1 cellular context compared by ENCODE assay signal in genomic region chr9:105251733-105252404, GRCh38.
TF ChIP-seq lines count a peak whose summit lies in the region.

No MANE protein-coding gene starts in this region.

TF ChIP-seq in HepG2, 621 proteins besides CTCF, POLR2A, EP300 and RAD21 (continued from another document and continues in another):
- no peak for TF ChIP-seq ZNF503 (CRISPR knock-in tag; IDR thresholded peaks at IDR 0.05)
- no peak for TF ChIP-seq MEIS2 (CRISPR knock-in tag; IDR thresholded peaks at IDR 0.05)
- no peak for TF ChIP-seq TFDP2 (CRISPR knock-in tag; IDR thresholded peaks at IDR 0.05)
- TF ChIP-seq BRF2 (CRISPR knock-in tag; IDR thresholded peaks at IDR 0.05), result no peak
- no peak for TF ChIP-seq YY1 (IDR thresholded peaks at IDR 0.05; ENCODE audit: insufficient read depth, insufficient replicate concordance, low read depth, low read length)
- TF ChIP-seq ZNF790 (CRISPR knock-in tag; IDR thresholded peaks at IDR 0.05; ENCODE audit: borderline replicate concordance), result no peak
- TF ChIP-seq TBP (CRISPR knock-in tag; IDR thresholded peaks at IDR 0.05), result no peak
- no peak for TF ChIP-seq SMAD9 (CRISPR knock-in tag; IDR thresholded peaks at IDR 0.05)
- no peak for TF ChIP-seq HDAC6 (IDR thresholded peaks at IDR 0.05; ENCODE audit: low read depth, low read length)
- TF ChIP-seq, protein P1, sequence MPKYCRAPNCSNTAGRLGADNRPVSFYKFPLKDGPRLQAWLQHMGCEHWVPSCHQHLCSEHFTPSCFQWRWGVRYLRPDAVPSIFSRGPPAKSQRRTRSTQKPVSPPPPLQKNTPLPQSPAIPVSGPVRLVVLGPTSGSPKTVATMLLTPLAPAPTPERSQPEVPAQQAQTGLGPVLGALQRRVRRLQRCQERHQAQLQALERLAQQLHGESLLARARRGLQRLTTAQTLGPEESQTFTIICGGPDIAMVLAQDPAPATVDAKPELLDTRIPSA (CRISPR knock-in tag; IDR thresholded peaks at IDR 0.05; ENCODE audit: borderline replicate concordance), result no peak
- TF ChIP-seq ZC3H4 (CRISPR knock-in tag; IDR thresholded peaks at IDR 0.05; ENCODE audit: borderline replicate concordance), result no peak
- TF ChIP-seq SAP130 (CRISPR knock-in tag; IDR thresholded peaks at IDR 0.05; ENCODE audit: low read depth), result peak; percentile 83
- TF ChIP-seq AKAP8 (CRISPR knock-in tag; IDR thresholded peaks at IDR 0.05), result no peak
- TF ChIP-seq ZNF263 (CRISPR knock-in tag; IDR thresholded peaks at IDR 0.05), result no peak
- TF ChIP-seq TOE1 (CRISPR knock-in tag; IDR thresholded peaks at IDR 0.05), result no peak
- no peak for TF ChIP-seq ZNF337 (CRISPR knock-in tag; IDR thresholded peaks at IDR 0.05; ENCODE audit: borderline replicate concordance, low read depth)
- TF ChIP-seq, protein P2, sequence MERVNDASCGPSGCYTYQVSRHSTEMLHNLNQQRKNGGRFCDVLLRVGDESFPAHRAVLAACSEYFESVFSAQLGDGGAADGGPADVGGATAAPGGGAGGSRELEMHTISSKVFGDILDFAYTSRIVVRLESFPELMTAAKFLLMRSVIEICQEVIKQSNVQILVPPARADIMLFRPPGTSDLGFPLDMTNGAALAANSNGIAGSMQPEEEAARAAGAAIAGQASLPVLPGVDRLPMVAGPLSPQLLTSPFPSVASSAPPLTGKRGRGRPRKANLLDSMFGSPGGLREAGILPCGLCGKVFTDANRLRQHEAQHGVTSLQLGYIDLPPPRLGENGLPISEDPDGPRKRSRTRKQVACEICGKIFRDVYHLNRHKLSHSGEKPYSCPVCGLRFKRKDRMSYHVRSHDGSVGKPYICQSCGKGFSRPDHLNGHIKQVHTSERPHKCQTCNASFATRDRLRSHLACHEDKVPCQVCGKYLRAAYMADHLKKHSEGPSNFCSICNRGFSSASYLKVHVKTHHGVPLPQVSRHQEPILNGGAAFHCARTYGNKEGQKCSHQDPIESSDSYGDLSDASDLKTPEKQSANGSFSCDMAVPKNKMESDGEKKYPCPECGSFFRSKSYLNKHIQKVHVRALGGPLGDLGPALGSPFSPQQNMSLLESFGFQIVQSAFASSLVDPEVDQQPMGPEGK (CRISPR knock-in tag; IDR thresholded peaks at IDR 0.05), result no peak
- no peak for TF ChIP-seq ZNF30 (CRISPR knock-in tag; IDR thresholded peaks at IDR 0.05)
- no peak for TF ChIP-seq ZNF570 (CRISPR knock-in tag; IDR thresholded peaks at IDR 0.05; ENCODE audit: borderline replicate concordance)
- TF ChIP-seq SP4 (CRISPR knock-in tag; IDR thresholded peaks at IDR 0.05), result no peak
- peak; percentile 53; the same call in 1 of the 2 replicates for TF ChIP-seq CEBPB (IDR thresholded peaks at IDR 0.05; ENCODE audit: borderline replicate concordance, low read depth, low read length)
- TF ChIP-seq, protein P3, sequence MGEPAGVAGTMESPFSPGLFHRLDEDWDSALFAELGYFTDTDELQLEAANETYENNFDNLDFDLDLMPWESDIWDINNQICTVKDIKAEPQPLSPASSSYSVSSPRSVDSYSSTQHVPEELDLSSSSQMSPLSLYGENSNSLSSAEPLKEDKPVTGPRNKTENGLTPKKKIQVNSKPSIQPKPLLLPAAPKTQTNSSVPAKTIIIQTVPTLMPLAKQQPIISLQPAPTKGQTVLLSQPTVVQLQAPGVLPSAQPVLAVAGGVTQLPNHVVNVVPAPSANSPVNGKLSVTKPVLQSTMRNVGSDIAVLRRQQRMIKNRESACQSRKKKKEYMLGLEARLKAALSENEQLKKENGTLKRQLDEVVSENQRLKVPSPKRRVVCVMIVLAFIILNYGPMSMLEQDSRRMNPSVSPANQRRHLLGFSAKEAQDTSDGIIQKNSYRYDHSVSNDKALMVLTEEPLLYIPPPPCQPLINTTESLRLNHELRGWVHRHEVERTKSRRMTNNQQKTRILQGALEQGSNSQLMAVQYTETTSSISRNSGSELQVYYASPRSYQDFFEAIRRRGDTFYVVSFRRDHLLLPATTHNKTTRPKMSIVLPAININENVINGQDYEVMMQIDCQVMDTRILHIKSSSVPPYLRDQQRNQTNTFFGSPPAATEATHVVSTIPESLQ (CRISPR knock-in tag; conservative IDR thresholded peaks at IDR 0.05), result no peak
- TF ChIP-seq SNAI1 (CRISPR knock-in tag; IDR thresholded peaks at IDR 0.05; ENCODE audit: borderline replicate concordance), result no peak
- TF ChIP-seq ZNF292 (CRISPR knock-in tag; IDR thresholded peaks at IDR 0.05; ENCODE audit: borderline replicate concordance, low read depth), result peak; percentile 58; the same call in 1 of the 2 replicates
- no peak for TF ChIP-seq ZNF672 (CRISPR knock-in tag; IDR thresholded peaks at IDR 0.05)
- 0 out of 2 replicates have a peak, but pooled peaks have one; percentile 23 for TF ChIP-seq ATF1 (CRISPR knock-in tag; IDR thresholded peaks at IDR 0.05)
- no peak for TF ChIP-seq ZNF703 (CRISPR knock-in tag; IDR thresholded peaks at IDR 0.05; ENCODE audit: borderline replicate concordance)
- TF ChIP-seq DR1 (CRISPR knock-in tag; IDR thresholded peaks at IDR 0.05), result no peak
- no peak for TF ChIP-seq TMF1 (CRISPR knock-in tag; IDR thresholded peaks at IDR 0.05; ENCODE audit: low read depth)
- no peak for TF ChIP-seq LBX2 (CRISPR knock-in tag; IDR thresholded peaks at IDR 0.05; ENCODE audit: borderline replicate concordance)
- TF ChIP-seq JARID2 (CRISPR knock-in tag; IDR thresholded peaks at IDR 0.05; ENCODE audit: insufficient replicate concordance), result no peak
- TF ChIP-seq, protein P4, sequence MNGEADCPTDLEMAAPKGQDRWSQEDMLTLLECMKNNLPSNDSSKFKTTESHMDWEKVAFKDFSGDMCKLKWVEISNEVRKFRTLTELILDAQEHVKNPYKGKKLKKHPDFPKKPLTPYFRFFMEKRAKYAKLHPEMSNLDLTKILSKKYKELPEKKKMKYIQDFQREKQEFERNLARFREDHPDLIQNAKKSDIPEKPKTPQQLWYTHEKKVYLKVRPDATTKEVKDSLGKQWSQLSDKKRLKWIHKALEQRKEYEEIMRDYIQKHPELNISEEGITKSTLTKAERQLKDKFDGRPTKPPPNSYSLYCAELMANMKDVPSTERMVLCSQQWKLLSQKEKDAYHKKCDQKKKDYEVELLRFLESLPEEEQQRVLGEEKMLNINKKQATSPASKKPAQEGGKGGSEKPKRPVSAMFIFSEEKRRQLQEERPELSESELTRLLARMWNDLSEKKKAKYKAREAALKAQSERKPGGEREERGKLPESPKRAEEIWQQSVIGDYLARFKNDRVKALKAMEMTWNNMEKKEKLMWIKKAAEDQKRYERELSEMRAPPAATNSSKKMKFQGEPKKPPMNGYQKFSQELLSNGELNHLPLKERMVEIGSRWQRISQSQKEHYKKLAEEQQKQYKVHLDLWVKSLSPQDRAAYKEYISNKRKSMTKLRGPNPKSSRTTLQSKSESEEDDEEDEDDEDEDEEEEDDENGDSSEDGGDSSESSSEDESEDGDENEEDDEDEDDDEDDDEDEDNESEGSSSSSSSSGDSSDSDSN (CRISPR knock-in tag; IDR thresholded peaks at IDR 0.05), result no peak
- no peak for TF ChIP-seq ZNF383 (CRISPR knock-in tag; IDR thresholded peaks at IDR 0.05; ENCODE audit: borderline replicate concordance)
- TF ChIP-seq SMYD3 (CRISPR knock-in tag; IDR thresholded peaks at IDR 0.05), result no peak
- no peak for TF ChIP-seq KMT2A (CRISPR knock-in tag; IDR thresholded peaks at IDR 0.05)
- TF ChIP-seq, protein P5, sequence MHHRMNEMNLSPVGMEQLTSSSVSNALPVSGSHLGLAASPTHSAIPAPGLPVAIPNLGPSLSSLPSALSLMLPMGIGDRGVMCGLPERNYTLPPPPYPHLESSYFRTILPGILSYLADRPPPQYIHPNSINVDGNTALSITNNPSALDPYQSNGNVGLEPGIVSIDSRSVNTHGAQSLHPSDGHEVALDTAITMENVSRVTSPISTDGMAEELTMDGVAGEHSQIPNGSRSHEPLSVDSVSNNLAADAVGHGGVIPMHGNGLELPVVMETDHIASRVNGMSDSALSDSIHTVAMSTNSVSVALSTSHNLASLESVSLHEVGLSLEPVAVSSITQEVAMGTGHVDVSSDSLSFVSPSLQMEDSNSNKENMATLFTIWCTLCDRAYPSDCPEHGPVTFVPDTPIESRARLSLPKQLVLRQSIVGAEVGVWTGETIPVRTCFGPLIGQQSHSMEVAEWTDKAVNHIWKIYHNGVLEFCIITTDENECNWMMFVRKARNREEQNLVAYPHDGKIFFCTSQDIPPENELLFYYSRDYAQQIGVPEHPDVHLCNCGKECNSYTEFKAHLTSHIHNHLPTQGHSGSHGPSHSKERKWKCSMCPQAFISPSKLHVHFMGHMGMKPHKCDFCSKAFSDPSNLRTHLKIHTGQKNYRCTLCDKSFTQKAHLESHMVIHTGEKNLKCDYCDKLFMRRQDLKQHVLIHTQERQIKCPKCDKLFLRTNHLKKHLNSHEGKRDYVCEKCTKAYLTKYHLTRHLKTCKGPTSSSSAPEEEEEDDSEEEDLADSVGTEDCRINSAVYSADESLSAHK (CRISPR knock-in tag; IDR thresholded peaks at IDR 0.05; ENCODE audit: borderline replicate concordance), result no peak
- TF ChIP-seq ZNF704 (CRISPR knock-in tag; IDR thresholded peaks at IDR 0.05; ENCODE audit: borderline replicate concordance), result no peak
- TF ChIP-seq, protein P6, sequence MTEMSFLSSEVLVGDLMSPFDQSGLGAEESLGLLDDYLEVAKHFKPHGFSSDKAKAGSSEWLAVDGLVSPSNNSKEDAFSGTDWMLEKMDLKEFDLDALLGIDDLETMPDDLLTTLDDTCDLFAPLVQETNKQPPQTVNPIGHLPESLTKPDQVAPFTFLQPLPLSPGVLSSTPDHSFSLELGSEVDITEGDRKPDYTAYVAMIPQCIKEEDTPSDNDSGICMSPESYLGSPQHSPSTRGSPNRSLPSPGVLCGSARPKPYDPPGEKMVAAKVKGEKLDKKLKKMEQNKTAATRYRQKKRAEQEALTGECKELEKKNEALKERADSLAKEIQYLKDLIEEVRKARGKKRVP (CRISPR knock-in tag; IDR thresholded peaks at IDR 0.05), result peak in 1 of 2 experiments; percentile 43; a peak in 1 of 4 replicates
- no peak for TF ChIP-seq ZNF562 (CRISPR knock-in tag; IDR thresholded peaks at IDR 0.05; ENCODE audit: borderline replicate concordance)
- TF ChIP-seq MIXL1 (CRISPR knock-in tag; IDR thresholded peaks at IDR 0.05), result peak; percentile 71; the same call in 1 of the 2 replicates
- TF ChIP-seq XRCC5 (optimal IDR thresholded peaks at IDR 0.05; ENCODE audit: low read length), result no peak
- no peak for TF ChIP-seq ZNF451 (CRISPR knock-in tag; IDR thresholded peaks at IDR 0.05)
- TF ChIP-seq, protein P7, sequence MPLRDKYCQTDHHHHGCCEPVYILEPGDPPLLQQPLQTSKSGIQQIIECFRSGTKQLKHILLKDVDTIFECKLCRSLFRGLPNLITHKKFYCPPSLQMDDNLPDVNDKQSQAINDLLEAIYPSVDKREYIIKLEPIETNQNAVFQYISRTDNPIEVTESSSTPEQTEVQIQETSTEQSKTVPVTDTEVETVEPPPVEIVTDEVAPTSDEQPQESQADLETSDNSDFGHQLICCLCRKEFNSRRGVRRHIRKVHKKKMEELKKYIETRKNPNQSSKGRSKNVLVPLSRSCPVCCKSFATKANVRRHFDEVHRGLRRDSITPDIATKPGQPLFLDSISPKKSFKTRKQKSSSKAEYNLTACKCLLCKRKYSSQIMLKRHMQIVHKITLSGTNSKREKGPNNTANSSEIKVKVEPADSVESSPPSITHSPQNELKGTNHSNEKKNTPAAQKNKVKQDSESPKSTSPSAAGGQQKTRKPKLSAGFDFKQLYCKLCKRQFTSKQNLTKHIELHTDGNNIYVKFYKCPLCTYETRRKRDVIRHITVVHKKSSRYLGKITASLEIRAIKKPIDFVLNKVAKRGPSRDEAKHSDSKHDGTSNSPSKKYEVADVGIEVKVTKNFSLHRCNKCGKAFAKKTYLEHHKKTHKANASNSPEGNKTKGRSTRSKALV (CRISPR knock-in tag; IDR thresholded peaks at IDR 0.05), result peak; percentile 32; the same call in 1 of the 2 replicates
- TF ChIP-seq RARA (CRISPR knock-in tag; IDR thresholded peaks at IDR 0.05), result peak; percentile 71; the same call in 1 of the 2 replicates
- TF ChIP-seq PITX1 (CRISPR knock-in tag; IDR thresholded peaks at IDR 0.05), result no peak
- peak; percentile 77; the same call in 1 of the 2 replicates for TF ChIP-seq ZMYM4 (CRISPR knock-in tag; IDR thresholded peaks at IDR 0.05)
- no peak for TF ChIP-seq SRSF1 (optimal IDR thresholded peaks at IDR 0.05; ENCODE audit: low read depth, low read length)
